ENCODE assay signal across 9 cellular contexts in genomic region chr17:75691371-75692290, GRCh38. TPM values are rescaled to one million over a fixed set of nuclear protein-coding genes. Genes with fewer than 3 reads are reported as not detected.
DNase-seq lines count a peak whose midpoint lies in the region; ATAC-seq and TF ChIP-seq lines count a peak whose summit lies in the region.
"Had no signal": no experiment of that assay in that cellular context is flagged by ENCODE, and none has a peak within 500 bp of the region (broad histone marks: within the 10 kb centered on the region; RNA-seq: fewer than 3 reads in every experiment).

No MANE protein-coding gene starts in this region.

- peaks cover 24% of the 10 kb centered on the region for H3K4me1 Mint-ChIP-seq in GM23338

- no peak overlapping the region for H3K4me3 ChIP-seq in GM23338
- no peak overlapping the region for H3K4me3 ChIP-seq in SJSA1
- no peak overlapping the region for H3K4me3 ChIP-seq in skeletal muscle satellite cell (ENCODE audit: low read length)

- H3K27ac ChIP-seq in GM23338 (ENCODE audit: low read depth) (no peak overlapping the region), SJSA1 (peak overlapping the region; percentile 42), epithelial cell of prostate (peak overlapping the region; percentile 100)

- H3K4me1 ChIP-seq in GM23338 (ENCODE audit: insufficient read depth), result no peaks in the 10 kb centered on the region
- H3K4me1 ChIP-seq in SJSA1 (replicated peaks), result peaks cover 72% of the 10 kb centered on the region
- peaks cover 69% of the 10 kb centered on the region for H3K4me1 ChIP-seq in skeletal muscle satellite cell (ENCODE audit: control insufficient read depth, insufficient read depth, low read length)

- no peaks in the 10 kb centered on the region for H3K27me3 ChIP-seq in GM23338 (ENCODE audit: insufficient read depth)
- H3K27me3 ChIP-seq in SJSA1 (replicated peaks), result no peaks in the 10 kb centered on the region
- H3K27me3 ChIP-seq in skeletal muscle satellite cell (ENCODE audit: control insufficient read depth, insufficient read depth, low read length), result no peaks in the 10 kb centered on the region

- H3K4me3 Mint-ChIP-seq in GM23338, result no peak overlapping the region

- H3K9me3 ChIP-seq in SJSA1 (replicated peaks) (no peaks in the 10 kb centered on the region), skeletal muscle satellite cell (replicated peaks; ENCODE audit: low read length) (no peaks in the 10 kb centered on the region)

- peaks cover 52% of the 10 kb centered on the region for H3K79me2 ChIP-seq in GM23338 (replicated peaks; ENCODE audit: insufficient read depth)

- peaks cover 18% of the 10 kb centered on the region for H3K27me3 Mint-ChIP-seq in GM23338 (ENCODE audit: insufficient read depth, low read depth, poor library complexity)

- no peak for TF ChIP-seq CTCF in GM23338 (conservative IDR thresholded peaks at IDR 0.05; ENCODE audit: low read depth in 2 of 2)

- DNase-seq in GM23338 (ENCODE audit: low spot score), result no peak
- peak; percentile 72 to 81 for DNase-seq in SJSA1 (ENCODE audit: low read depth in 1 of 2, low spot score in 2 of 2)
- DNase-seq in epithelial cell of prostate (ENCODE audit: low read depth, low spot score), result no peak
- DNase-seq in NCI-H748 treated with DMSO at 0.1 percent for 48 hours (lab: John Stamatoyannopoulos, UW), result no peak
- DNase-seq in D341Med (ENCODE audit: low spot score), result no peak
- DNase-seq: NCI-H2029 treated with DMSO at 0.1 percent for 48 hours had no signal

- ATAC-seq in GM23338, result no peak
- no peak for ATAC-seq in HG03521 (IDR thresholded peaks at IDR 0.05; ENCODE audit: unreplicated experiment)
- no peak for ATAC-seq in GM21825 (IDR thresholded peaks at IDR 0.05; ENCODE audit: unreplicated experiment)

- peak overlapping the region; percentile 77; the same call in 1 of the 2 replicates for H3K27ac Mint-ChIP-seq in GM23338

- no peaks in the 10 kb centered on the region for H3F3A ChIP-seq in GM23338 (replicated peaks; ENCODE audit: low read depth)

- H3K9me2 ChIP-seq in GM23338 (ENCODE audit: insufficient read depth), result no peaks in the 10 kb centered on the region

- peaks cover 11% of the 10 kb centered on the region for H4K20me1 ChIP-seq in GM23338 (replicated peaks; ENCODE audit: insufficient read depth)

- H3K9ac ChIP-seq in skeletal muscle satellite cell (ENCODE audit: low read depth, low read length), result no peak overlapping the region

- peaks cover 16% of the 10 kb centered on the region; the same call in 2 of the 3 replicates for H3K36me3 Mint-ChIP-seq in GM23338 (ENCODE audit: low read depth)

- no peaks in the 10 kb centered on the region for H3K9me3 Mint-ChIP-seq in GM23338

- H2AFZ ChIP-seq in GM23338, result no peak overlapping the region

- H3K36me3 ChIP-seq in GM23338 (ENCODE audit: insufficient read depth) (no peaks in the 10 kb centered on the region), SJSA1 (peaks cover 81% of the 10 kb centered on the region), skeletal muscle satellite cell (ENCODE audit: insufficient read depth, low read length) (peaks cover 27% of the 10 kb centered on the region)

- H3K4me2 ChIP-seq in GM23338 (no peak overlapping the region), skeletal muscle satellite cell (ENCODE audit: low read length) (peak overlapping the region; percentile 10)

TF ChIP-seq in GM23338, 12 proteins besides CTCF, POLR2A, EP300 and RAD21 (continues in another document):
- TF ChIP-seq EZH2 (IDR thresholded peaks at IDR 0.05; ENCODE audit: low read depth, unreplicated experiment) (no peak), REST (IDR thresholded peaks at IDR 0.05; ENCODE audit: unreplicated experiment) (no peak), ZNF114 (CRISPR knock-in tag; IDR thresholded peaks at IDR 0.05) (no peak), JUNB (IDR thresholded peaks at IDR 0.05; ENCODE audit: unreplicated experiment) (no peak), ZNF331 (CRISPR knock-in tag; IDR thresholded peaks at IDR 0.05; ENCODE audit: low read depth) (no peak)

RNA-seq across cellular contexts. Expression of gene SAP30BP, which starts 24.5 kb away (rescaled TPM):
- 44.9 and 60.9 TPM in 2 replicates for total RNA-seq in GM23338 (2014; rRNA removed; shearing (Covaris generic))
- polyA plus RNA-seq in GM23338 (2016; fragmentation: Nextera tagmentation; extraction: Ambion mirVana), result 95.0 and 97.9 TPM in 2 replicates
- 90.5 and 208 TPM in 2 replicates for total RNA-seq in SJSA1 (2014; rRNA removed; shearing (Covaris generic))
- 52.6 and 68.4 TPM in 2 replicates for total RNA-seq in skeletal muscle satellite cell (2012; rRNA removed)

RNA-seq across cellular contexts. Expression of gene RECQL5, which starts 24.7 kb away (rescaled TPM):
- 23.3 and 24.5 TPM in 2 replicates for total RNA-seq in GM23338 (2014; rRNA removed; shearing (Covaris generic))
- polyA plus RNA-seq in GM23338 (2016; fragmentation: Nextera tagmentation; extraction: Ambion mirVana), result 19.9 and 20.0 TPM in 2 replicates
- 15.7 and 19.5 TPM in 2 replicates for total RNA-seq in SJSA1 (2014; rRNA removed; shearing (Covaris generic))
- 10.5 and 13.7 TPM in 2 replicates for total RNA-seq in skeletal muscle satellite cell (2012; rRNA removed)

RNA-seq across cellular contexts. Expression of gene ITGB4, which starts 29.6 kb away (rescaled TPM):
- 9.7 and 10.3 TPM in 2 replicates for total RNA-seq in GM23338 (2014; rRNA removed; shearing (Covaris generic))
- 4.2 and 6.1 TPM in 2 replicates for polyA plus RNA-seq in GM23338 (2016; fragmentation: Nextera tagmentation; extraction: Ambion mirVana)
- total RNA-seq in SJSA1 (2014; rRNA removed; shearing (Covaris generic)), result not detected in 2 replicates
- total RNA-seq in skeletal muscle satellite cell (2012; rRNA removed), result not detected in 2 replicates

RNA-seq across cellular contexts. Expression of gene SMIM5, which starts 58.4 kb away (rescaled TPM):
- total RNA-seq in GM23338 (2014; rRNA removed; shearing (Covaris generic)), result not detected in 2 replicates
- polyA plus RNA-seq in GM23338 (2016; fragmentation: Nextera tagmentation; extraction: Ambion mirVana), result 0.16 TPM in 1 of 2 replicates, not detected in the other
- total RNA-seq in SJSA1 (2014; rRNA removed; shearing (Covaris generic)), result 0.05 TPM in 1 of 2 replicates, not detected in the other
- total RNA-seq in skeletal muscle satellite cell (2012; rRNA removed), result under 0.01 TPM in 1 of 2 replicates, not detected in the other

Comparison
In these comparisons a context has a peak if more than half of its experiments do, and no peak if none do; other contexts are left out.
1. DNase-seq: peak in SJSA1 (2 of 2); none in GM23338 (single experiment), epithelial cell of prostate (single experiment), NCI-H748 treated with DMSO at 0.1 percent for 48 hours (single experiment) and D341Med (single experiment).
2. RNA of gene ITGB4, which starts 29.6 kb away (total RNA-seq): 9.7 to 10.3 TPM in GM23338; not detected in SJSA1; every median in the first group is over 10 times any median in the second.